8 cellular contexts compared by ENCODE assay signal in the genomic region with DNA sequence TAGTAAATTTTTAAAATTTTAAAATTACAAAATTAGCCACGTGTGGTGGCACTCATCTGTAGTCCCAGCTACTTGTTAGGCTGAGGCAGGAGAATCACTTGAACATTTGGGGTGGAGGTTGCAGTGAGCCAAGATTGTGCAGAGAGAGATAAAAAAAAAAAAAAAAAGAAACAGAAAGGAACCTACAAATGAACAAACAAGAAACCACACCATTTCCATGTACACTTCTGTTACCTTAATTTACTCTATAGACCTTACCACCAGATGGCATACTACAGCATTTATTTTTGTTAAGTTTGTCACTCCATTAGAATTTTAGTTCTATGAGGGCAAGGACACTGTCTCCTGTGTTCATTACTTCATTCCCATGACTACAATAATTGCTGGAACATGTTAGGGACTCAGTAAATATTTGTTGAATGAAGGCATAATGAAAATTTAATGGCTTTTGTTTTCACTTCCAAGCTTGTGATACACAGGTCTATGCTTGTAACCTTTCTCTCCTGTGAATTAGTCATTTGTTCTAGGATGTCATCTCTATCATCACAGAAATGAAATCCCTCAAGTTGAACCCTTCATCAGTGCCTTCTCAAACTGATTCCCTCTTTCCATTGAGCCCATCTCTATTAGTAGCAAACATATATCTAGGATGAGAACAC.
DNase-seq lines count a peak whose midpoint lies in the region; ATAC-seq lines count a peak whose summit lies in the region.

No MANE protein-coding gene starts in this region.

- peak; percentile 67 for ATAC-seq in HG02678 (IDR thresholded peaks at IDR 0.05; ENCODE audit: unreplicated experiment)
- ATAC-seq in T-helper 17 cell = peak; percentile 87

- DNase-seq in NOMO-1 treated with DMSO at 0.1 percent for 48 hours (lab: John Stamatoyannopoulos, UW; ENCODE audit: unreplicated experiment) (peak; percentile 11), NOMO-1 (lab: John Stamatoyannopoulos, UW; ENCODE audit: unreplicated experiment in 2 of 2) (no peak), T-helper 17 cell (no peak), iris pigment epithelial cell (ENCODE audit: low read depth) (peak; percentile 5), NCI-H2196 (lab: John Stamatoyannopoulos, UW; ENCODE audit: unreplicated experiment) (no peak), neuronal stem cell (ENCODE audit: low spot score) (no peak)
- DNase-seq in activated effector memory CD4-positive, alpha-beta T cell treated with anti-CD3 and anti-CD28 coated beads, Interleukin-2, amount 50 U/mL, for 16 hours = no peak

- no peaks in the 10 kb centered on the region for H3K4me1 ChIP-seq in neuronal stem cell (ENCODE audit: control insufficient read depth in 2 of 2, insufficient read depth in 1 of 2, low read depth in 1 of 2, low read length in 2 of 2)

- H3K4me3 ChIP-seq in neuronal stem cell (ENCODE audit: low read length in 2 of 2) = no peak overlapping the region

- peak overlapping the region; percentile 86 for H3K27ac Mint-ChIP-seq in T-helper 17 cell

- peaks cover 11% of the 10 kb centered on the region for H3K36me3 Mint-ChIP-seq in T-helper 17 cell (ENCODE audit: low read depth)

- no peak overlapping the region for H4K8ac ChIP-seq in neuronal stem cell (ENCODE audit: low read depth, low read length)

- peak overlapping the region; percentile 10 for H3K4me3 Mint-ChIP-seq in T-helper 17 cell

- H3K27me3 Mint-ChIP-seq in T-helper 17 cell = no peaks in the 10 kb centered on the region

- no peaks in the 10 kb centered on the region for H3K27me3 ChIP-seq in neuronal stem cell (ENCODE audit: control insufficient read depth in 3 of 3, insufficient read depth in 3 of 3, low read depth in 1 of 3, low read length in 3 of 3)

- H2BK120ac ChIP-seq in neuronal stem cell (ENCODE audit: low read depth, low read length) = no peak overlapping the region

- no peaks in the 10 kb centered on the region for H3K79me1 ChIP-seq in neuronal stem cell (ENCODE audit: low read depth, low read length)

- H3K4me1 Mint-ChIP-seq in T-helper 17 cell = peaks cover 38% of the 10 kb centered on the region

- no peak overlapping the region for H3K23ac ChIP-seq in neuronal stem cell (ENCODE audit: low read depth, low read length, poor library complexity)

- H2AK5ac ChIP-seq in neuronal stem cell (ENCODE audit: low read depth, low read length) = no peak overlapping the region

- no peak overlapping the region for H2BK5ac ChIP-seq in neuronal stem cell (ENCODE audit: low read length)

- no peak overlapping the region for H4K91ac ChIP-seq in neuronal stem cell (ENCODE audit: low read depth, low read length, poor library complexity)

- H2AFZ ChIP-seq in neuronal stem cell (ENCODE audit: low read length) = no peak overlapping the region

- no peak overlapping the region for H3K9ac ChIP-seq in neuronal stem cell (ENCODE audit: low read depth, low read length, poor library complexity)

- no CpG with 5 or more reads among the region's 1 CpG for WGBS in neuronal stem cell (ENCODE audit: extremely low coverage in 2 of 2, insufficient read length in 2 of 2, insufficient replicate concordance in 1 of 2), 2 donors

- H3K27ac ChIP-seq in neuronal stem cell (replicated peaks; ENCODE audit: low read length) = no peak overlapping the region

- H3K9me3 ChIP-seq in T-helper 17 cell (ENCODE audit: control insufficient read depth, low read length, poor library complexity, severe bottlenecking) (no peaks in the 10 kb centered on the region), neuronal stem cell (replicated peaks in 1 of 2; ENCODE audit: control insufficient read depth in 2 of 2, insufficient read depth in 1 of 2, low read depth in 1 of 2, low read length in 2 of 2) (no peaks in the 10 kb centered on the region)

- H3K36me3 ChIP-seq in neuronal stem cell (replicated peaks in 1 of 2; ENCODE audit: control insufficient read depth in 2 of 2, insufficient read depth in 2 of 2, low read length in 2 of 2) = no peaks in the 10 kb centered on the region

- no peak overlapping the region for H3K4ac ChIP-seq in neuronal stem cell (ENCODE audit: low read length)

- H2BK12ac ChIP-seq in neuronal stem cell (ENCODE audit: low read length) = no peak overlapping the region

- H3K18ac ChIP-seq in neuronal stem cell (ENCODE audit: low read length) = no peak overlapping the region

- no peak overlapping the region for H3K4me2 ChIP-seq in neuronal stem cell (ENCODE audit: insufficient read depth, low read length, poor library complexity, severe bottlenecking)

- H2BK15ac ChIP-seq in neuronal stem cell (ENCODE audit: low read length) = no peak overlapping the region

- no peak overlapping the region for H3K14ac ChIP-seq in neuronal stem cell (ENCODE audit: low read length)

Comparison
In these comparisons a context has a peak if more than half of its experiments do, and no peak if none do; other contexts are left out.
1. DNase-seq: peak in NOMO-1 treated with DMSO at 0.1 percent for 48 hours (single experiment) and iris pigment epithelial cell (single experiment); none in NOMO-1 (0 of 2), T-helper 17 cell (0 of 3), NCI-H2196 (single experiment), neuronal stem cell (single experiment) and activated effector memory CD4-positive, alpha-beta T cell treated with anti-CD3 and anti-CD28 coated beads, Interleukin-2, amount 50 U/mL, for 16 hours (single experiment).